15 cellular contexts compared by ENCODE assay signal in the genomic region with DNA sequence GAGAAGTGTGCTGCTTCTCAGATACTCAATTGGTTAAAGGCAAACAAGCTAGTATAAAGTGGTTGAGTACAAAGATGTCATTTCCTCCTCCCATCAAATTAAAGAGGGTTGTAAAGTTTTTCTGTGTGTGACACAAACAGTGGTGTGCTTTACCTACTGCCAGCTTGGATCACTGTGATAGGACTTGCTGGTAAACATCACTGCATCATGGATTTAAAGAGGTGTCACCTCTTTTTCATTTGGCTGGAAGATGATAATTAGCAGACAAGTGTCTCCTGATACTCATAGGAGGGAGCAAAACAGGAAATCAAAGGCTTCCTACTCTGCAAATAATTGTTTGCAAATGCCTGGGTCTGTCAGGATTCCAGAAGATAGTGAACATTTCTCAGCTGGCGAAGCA.
"Had no signal": no experiment of that assay in that cellular context is flagged by ENCODE, and none has a peak within 500 bp of the region (broad histone marks: within the 10 kb centered on the region; RNA-seq: fewer than 3 reads in every experiment).

No MANE protein-coding gene starts in this region.

- ATAC-seq: stimulated activated naive CD8-positive, alpha-beta T cell treated with anti-CD3 and anti-CD28 coated beads, Interleukin-15, Interleukin-2, amounts not matched to agents 100 U/mL and 50 U/mL, for 24 hours; WTC11 had no signal

- DNase-seq: activated CD4-positive, alpha-beta memory T cell treated with anti-CD3 and anti-CD28 coated beads for 36 hours; activated CD4-positive, alpha-beta T cell treated with anti-CD3 and anti-CD28 coated beads for 4 hours; activated naive CD4-positive, alpha-beta T cell; activated naive CD8-positive, alpha-beta T cell treated with anti-CD3 and anti-CD28 coated beads for 36 hours; amygdala; hypothalamus; islet precursor cell; occipital lobe; retina; stimulated activated CD4-positive, alpha-beta T cell treated with anti-CD3 and anti-CD28 coated beads, Interleukin-2, amount 100 ng/mL, for 24 hours; stimulated activated naive CD8-positive, alpha-beta T cell treated with anti-CD3 and anti-CD28 coated beads, Interleukin-15, Interleukin-2, amounts not matched to agents 100 U/mL and 50 U/mL, for 24 hours; substantia nigra; transverse colon; uterus had no signal
